1 cellular context compared by ENCODE assay signal in genomic region chr2:40043191-40043590, GRCh38.
TF ChIP-seq lines count a peak whose summit lies in the region.

No MANE protein-coding gene starts in this region.

TF ChIP-seq in IMR-90, 13 proteins besides CTCF, POLR2A, EP300 and RAD21:
- no peak; the same call in 1 of the 2 replicates for TF ChIP-seq NFE2L2 (IDR thresholded peaks at IDR 0.05; ENCODE audit: low read depth, low read length)
- no peak for TF ChIP-seq MXI1 (IDR thresholded peaks at IDR 0.05; ENCODE audit: borderline replicate concordance, low read depth, low read length)
- TF ChIP-seq CEBPB (IDR thresholded peaks at IDR 0.05; ENCODE audit: low read depth, low read length): no peak
- TF ChIP-seq MAFK (IDR thresholded peaks at IDR 0.05; ENCODE audit: low read depth, low read length): no peak
- TF ChIP-seq RFX5 (IDR thresholded peaks at IDR 0.05; ENCODE audit: low read depth, low read length): no peak
- TF ChIP-seq BHLHE40 (IDR thresholded peaks at IDR 0.05; ENCODE audit: low read depth, low read length): no peak
- TF ChIP-seq ELK1 (IDR thresholded peaks at IDR 0.05; ENCODE audit: borderline replicate concordance, low read depth, low read length): no peak
- no peak for TF ChIP-seq SMC3 (IDR thresholded peaks at IDR 0.05; ENCODE audit: low read depth, low read length)
- no peak for TF ChIP-seq FOS (IDR thresholded peaks at IDR 0.05; ENCODE audit: low read depth, low read length)
- no peak for TF ChIP-seq RCOR1 (IDR thresholded peaks at IDR 0.05; ENCODE audit: insufficient replicate concordance, low read length)
- no peak for TF ChIP-seq CHD1 (IDR thresholded peaks at IDR 0.05; ENCODE audit: low read depth, low read length)
- TF ChIP-seq MAZ (IDR thresholded peaks at IDR 0.05; ENCODE audit: borderline replicate concordance, low read depth, low read length): no peak
- TF ChIP-seq USF2 (IDR thresholded peaks at IDR 0.05; ENCODE audit: low read depth, low read length): no peak
